37 cellular contexts compared by ENCODE assay signal in genomic region chrX:54842638-54843037, GRCh38. TPM values are rescaled to one million over a fixed set of nuclear protein-coding genes. Genes with fewer than 3 reads are reported as not detected.
"Had no signal": no experiment of that assay in that cellular context is flagged by ENCODE, and none has a peak within 500 bp of the region (broad histone marks: within the 10 kb centered on the region; RNA-seq: fewer than 3 reads in every experiment).

No MANE protein-coding gene starts in this region.

- H3K79me2 ChIP-seq: parathyroid adenoma had no signal

- H3K4me1 Mint-ChIP-seq: naive B cell; stimulated activated effector memory CD8-positive, alpha-beta T cell treated with anti-CD3 and anti-CD28 coated beads, Interleukin-12 subunit alpha, Interleukin-12 subunit beta, amount 100 ng/mL, for 72 hours; stimulated activated naive CD8-positive, alpha-beta T cell treated with anti-CD3 and anti-CD28 coated beads, Interleukin-15, amount 100 ng/mL, for 72 hours had no signal

- H3K4me3 ChIP-seq: ovary, psoas muscle, skin epidermis, smooth muscle cell, spleen, thoracic aorta, thyroid gland, tibial nerve, upper lobe of left lung, vagina had no signal

- H3K36me3 Mint-ChIP-seq: naive B cell; natural killer cell treated with Interleukin-12 subunit alpha and Interleukin-12 subunit beta and Interleukin-15 and Interleukin-18, amount 100 ng/mL, for 72 hours; stimulated activated effector memory CD8-positive, alpha-beta T cell treated with anti-CD3 and anti-CD28 coated beads, Interleukin-12 subunit alpha, Interleukin-12 subunit beta, amount 100 ng/mL, for 72 hours had no signal

- DNase-seq: naive B cell; naive thymus-derived CD8-positive, alpha-beta T cell; nucleus accumbens; ovary; posterior cingulate gyrus; psoas muscle; right cardiac atrium; spleen; stimulated activated CD4-positive, alpha-beta T cell treated with anti-CD3 and anti-CD28 coated beads, Interleukin-12 subunit alpha, Interleukin-12 subunit beta, amount 100 ng/mL, for 4 hours; stimulated activated CD4-positive, alpha-beta T cell treated with anti-CD3 and anti-CD28 coated beads, Interleukin-2, amount 100 ng/mL, for 24 hours; stimulated activated CD4-positive, alpha-beta T cell treated with anti-CD3 and anti-CD28 coated beads, Interleukin-2, amount 100 ng/mL, for 48 hours; stimulated activated CD4-positive, alpha-beta T cell treated with anti-CD3 and anti-CD28 coated beads, Interleukin-4, amount 100 ng/mL, for 24 hours; stimulated activated naive CD4-positive, alpha-beta T cell; stimulated activated naive CD8-positive, alpha-beta T cell treated with anti-CD3 and anti-CD28 coated beads, Interleukin-15, amount 100 ng/mL, for 72 hours; stimulated activated naive CD8-positive, alpha-beta T cell treated with anti-CD3 and anti-CD28 coated beads, Interleukin-15, Interleukin-2, amounts not matched to agents 100 U/mL and 50 U/mL, for 24 hours; substantia nigra; thyroid gland; trophoblast cell; upper lobe of left lung had no signal

- H3K27me3 Mint-ChIP-seq: progenitor cell of endocrine pancreas; stimulated activated naive CD8-positive, alpha-beta T cell treated with anti-CD3 and anti-CD28 coated beads, Interleukin-15, amount 100 ng/mL, for 72 hours had no signal

- H3K27ac ChIP-seq: neutrophil, ovary, parathyroid adenoma, psoas muscle, skin epidermis, spleen, thoracic aorta, thyroid gland, tibial nerve, upper lobe of left lung, vagina had no signal

- H3K4me1 ChIP-seq: parathyroid adenoma, psoas muscle, spleen, thyroid gland, tibial nerve, upper lobe of left lung, vagina had no signal

- H3K27me3 ChIP-seq: neutrophil, ovary, thyroid gland, tibial nerve, upper lobe of left lung, vagina had no signal

- H3K9ac ChIP-seq: parathyroid adenoma had no signal

- H2AFZ ChIP-seq: parathyroid adenoma had no signal

- H3K4me3 Mint-ChIP-seq: naive B cell; naive thymus-derived CD8-positive, alpha-beta T cell; natural killer cell treated with Interleukin-12 subunit alpha and Interleukin-12 subunit beta and Interleukin-15 and Interleukin-18, amount 100 ng/mL, for 72 hours; neural crest cell; stimulated activated effector memory CD8-positive, alpha-beta T cell treated with anti-CD3 and anti-CD28 coated beads, Interleukin-12 subunit alpha, Interleukin-12 subunit beta, amount 100 ng/mL, for 72 hours; stimulated activated naive CD8-positive, alpha-beta T cell treated with anti-CD3 and anti-CD28 coated beads, Interleukin-15, amount 100 ng/mL, for 72 hours had no signal

- H3K9me3 ChIP-seq: neutrophil, ovary, psoas muscle, thoracic aorta, thyroid gland, tibial nerve, upper lobe of left lung, vagina had no signal

- H3K36me3 ChIP-seq: neutrophil, ovary, spleen, thoracic aorta, thyroid gland, tibial nerve, upper lobe of left lung, vagina had no signal

- H3K9me3 Mint-ChIP-seq: natural killer cell treated with Interleukin-12 subunit alpha and Interleukin-12 subunit beta and Interleukin-15 and Interleukin-18, amount 100 ng/mL, for 72 hours; stimulated activated naive CD8-positive, alpha-beta T cell treated with anti-CD3 and anti-CD28 coated beads, Interleukin-15, amount 100 ng/mL, for 72 hours had no signal

- H3K4me2 ChIP-seq: smooth muscle cell had no signal

- FAIRE-seq: urothelium cell line had no signal

- H3K27ac Mint-ChIP-seq: naive thymus-derived CD8-positive, alpha-beta T cell; natural killer cell treated with Interleukin-12 subunit alpha and Interleukin-12 subunit beta and Interleukin-15 and Interleukin-18, amount 100 ng/mL, for 72 hours; stimulated activated effector memory CD8-positive, alpha-beta T cell treated with anti-CD3 and anti-CD28 coated beads, Interleukin-12 subunit alpha, Interleukin-12 subunit beta, amount 100 ng/mL, for 72 hours; stimulated activated naive CD8-positive, alpha-beta T cell treated with anti-CD3 and anti-CD28 coated beads, Interleukin-15, amount 100 ng/mL, for 72 hours had no signal

- ATAC-seq: naive thymus-derived CD8-positive, alpha-beta T cell; natural killer cell treated with Interleukin-12 subunit alpha and Interleukin-12 subunit beta and Interleukin-15 and Interleukin-18, amount 100 ng/mL, for 72 hours; psoas muscle; right cardiac atrium; sciatic nerve; stimulated activated effector memory CD8-positive, alpha-beta T cell treated with anti-CD3 and anti-CD28 coated beads, Interleukin-12 subunit alpha, Interleukin-12 subunit beta, amount 100 ng/mL, for 72 hours; stimulated activated naive CD8-positive, alpha-beta T cell treated with anti-CD3 and anti-CD28 coated beads, Interleukin-15, amount 100 ng/mL, for 72 hours; stimulated activated naive CD8-positive, alpha-beta T cell treated with anti-CD3 and anti-CD28 coated beads, Interleukin-15, Interleukin-2, amounts not matched to agents 100 U/mL and 50 U/mL, for 24 hours had no signal

RNA-seq across cellular contexts. Expression of gene ITIH6, which starts 44.6 kb away (rescaled TPM):
- total RNA-seq: myocyte; naive thymus-derived CD8-positive, alpha-beta T cell; natural killer cell treated with Interleukin-12 subunit alpha and Interleukin-12 subunit beta and Interleukin-15 and Interleukin-18, amount 100 ng/mL, for 72 hours; omental fat pad; ovary; progenitor cell of endocrine pancreas; renal cortical epithelial cell; right cardiac atrium; sciatic nerve; smooth muscle cell; spleen; temporal lobe; thoracic aorta; thyroid gland; tibial nerve; upper lobe of left lung; ureter; vagina had no signal
- polyA plus RNA-seq: naive thymus-derived CD8-positive, alpha-beta T cell; right cardiac atrium; smooth muscle cell; spleen had no signal
